Comparison of ENCODE assay signal across 26 cellular contexts in the genomic region with DNA sequence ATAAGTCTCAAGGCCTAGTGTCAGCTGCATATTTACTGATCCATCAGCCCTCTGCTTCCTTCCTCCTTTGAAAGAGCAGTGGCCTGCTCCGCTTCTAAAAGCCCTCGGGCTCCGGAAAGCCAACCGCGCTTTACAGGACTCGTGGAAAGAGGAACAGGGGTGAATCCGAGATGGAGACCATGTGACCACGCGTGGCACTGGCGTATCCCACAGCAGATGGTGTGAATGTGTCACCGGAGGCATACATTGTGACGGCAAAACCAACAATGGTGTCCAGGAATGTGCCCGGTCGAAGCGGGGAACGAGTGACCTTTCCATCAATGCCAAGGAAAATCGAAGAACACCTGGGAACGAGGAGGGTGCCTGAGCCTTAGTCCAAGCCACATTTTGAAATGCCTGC.
"Had no signal": no experiment of that assay in that cellular context is flagged by ENCODE, and none has a peak within 500 bp of the region (broad histone marks: within the 10 kb centered on the region; RNA-seq: fewer than 3 reads in every experiment).

No MANE protein-coding gene starts in this region.

- H3K27me3 Mint-ChIP-seq: activated CD4-positive, alpha-beta T cell treated with anti-CD3 and anti-CD28 coated beads, Interleukin-2, amount 10 ng/mL, durations not matched to agents 7 days and 5 days; activated CD8-positive, alpha-beta T cell treated with anti-CD3 and anti-CD28 coated beads for 36 hours; activated naive CD8-positive, alpha-beta T cell; activated T-helper 17 cell treated with anti-CD3 and anti-CD28 coated beads, Interleukin-2, amount 50 U/mL, for 72 hours; T-helper 17 cell had no signal

- H3K36me3 Mint-ChIP-seq: activated naive CD8-positive, alpha-beta T cell had no signal

- H3K27ac Mint-ChIP-seq: activated CD4-positive, alpha-beta T cell treated with anti-CD3 and anti-CD28 coated beads, Interleukin-2, amount 10 ng/mL, durations not matched to agents 7 days and 5 days; activated CD8-positive, alpha-beta T cell treated with anti-CD3 and anti-CD28 coated beads for 36 hours; activated naive CD4-positive, alpha-beta T cell treated with anti-CD3 and anti-CD28 coated beads for 36 hours; activated naive CD8-positive, alpha-beta T cell; activated T-helper 17 cell treated with anti-CD3 and anti-CD28 coated beads, Interleukin-2, amount 50 U/mL, for 72 hours; brain; T-helper 17 cell had no signal

- H3K4me1 Mint-ChIP-seq: activated CD4-positive, alpha-beta T cell treated with anti-CD3 and anti-CD28 coated beads, Interleukin-2, amount 10 ng/mL, durations not matched to agents 7 days and 5 days; activated T-helper 17 cell treated with anti-CD3 and anti-CD28 coated beads, Interleukin-2, amount 50 U/mL, for 72 hours; brain had no signal

- H3K4me3 Mint-ChIP-seq: activated CD4-positive, alpha-beta T cell treated with anti-CD3 and anti-CD28 coated beads, Interleukin-2, amount 10 ng/mL, durations not matched to agents 7 days and 5 days; activated CD8-positive, alpha-beta T cell treated with anti-CD3 and anti-CD28 coated beads for 36 hours; activated naive CD4-positive, alpha-beta T cell treated with anti-CD3 and anti-CD28 coated beads for 36 hours; activated naive CD8-positive, alpha-beta T cell; activated T-cell treated with anti-CD3 and anti-CD28 coated beads, Interleukin-2, amount 50 U/mL, for 4 hours; activated T-helper 17 cell treated with anti-CD3 and anti-CD28 coated beads, Interleukin-2, amount 50 U/mL, for 72 hours; brain; T-helper 17 cell had no signal

- H3K27ac ChIP-seq: cardiac muscle cell, RWPE1 had no signal

- H3K4me3 ChIP-seq: cardiac muscle cell, MG63 had no signal

- ATAC-seq: activated CD8-positive, alpha-beta T cell treated with anti-CD3 and anti-CD28 coated beads for 36 hours; activated T-cell treated with anti-CD3 and anti-CD28 coated beads, Interleukin-2, amount 50 U/mL, for 4 hours; activated T-helper 17 cell treated with anti-CD3 and anti-CD28 coated beads, Interleukin-2, amount 50 U/mL, for 72 hours; Panc1; T-helper 17 cell had no signal

- DNase-seq: activated CD4-positive, alpha-beta T cell treated with anti-CD3 and anti-CD28 coated beads, Interleukin-2, amount 10 ng/mL, durations not matched to agents 7 days and 5 days; activated CD4-positive, CD25-positive, alpha-beta regulatory T cell; activated CD8-positive, alpha-beta T cell treated with anti-CD3 and anti-CD28 coated beads for 36 hours; activated gamma-delta T cell; activated naive CD4-positive, alpha-beta T cell treated with anti-CD3 and anti-CD28 coated beads for 36 hours; activated T-cell treated with anti-CD3 and anti-CD28 coated beads, Interleukin-2, amount 50 U/mL, for 4 hours; amygdala; MG63; NCI-H1105; NCI-H1436; NCI-H1694 treated with DMSO at 0.1 percent for 48 hours; NCI-H2029 treated with DMSO at 0.1 percent for 48 hours; NCI-H345; NCI-H510A; NCI-H69; NK-92 treated with Interleukin-12 subunit alpha and Interleukin-12 subunit beta, amount 100 ng/mL, for 24 hours; OCI-M1; SIG-M5; T-helper 17 cell; T-helper 9 cell had no signal
